Comparison of ENCODE assay signal across 26 cellular contexts in genomic region chr2:207919164-207919919, GRCh38.
"Had no signal": no experiment of that assay in that cellular context is flagged by ENCODE, and none has a peak within 500 bp of the region (broad histone marks: within the 10 kb centered on the region; RNA-seq: fewer than 3 reads in every experiment).

No MANE protein-coding gene starts in this region.

- H3K4me3 ChIP-seq: body of pancreas, colonic mucosa, dorsolateral prefrontal cortex, lung, ovary, prostate gland, smooth muscle cell, vagina had no signal

- H3K36me3 ChIP-seq: colonic mucosa, ovary, prostate gland, vagina had no signal

- H3K27ac ChIP-seq: body of pancreas, colonic mucosa, prostate gland, vagina had no signal

- DNase-seq: activated B cell treated with CpG ODN at 0.5 μM for 24 hours; activated CD4-positive, alpha-beta T cell treated with anti-CD3 and anti-CD28 coated beads, Interleukin-2, amount 50 U/mL, for 1 hour; activated CD8-positive, alpha-beta T cell treated with anti-CD3 and anti-CD28 coated beads for 36 hours; activated T-cell treated with anti-CD3 and anti-CD28 coated beads, Interleukin-2, amount 50 U/mL, for 48 hours; aorta; body of pancreas; cerebellar nuclear complex; colonic mucosa; dorsolateral prefrontal cortex; effector memory CD4-positive, alpha-beta T cell; mesendoderm; nephron progenitor cell; ovary; stimulated activated CD4-positive, alpha-beta T cell treated with anti-CD3 and anti-CD28 coated beads, Interleukin-1b, Interleukin-23, amount 100 ng/mL, for 48 hours; stimulated activated CD4-positive, alpha-beta T cell treated with anti-CD3 and anti-CD28 coated beads, Interleukin-4, amount 100 ng/mL, for 4 hours; stimulated activated CD8-positive, alpha-beta memory T cell treated with anti-CD3 and anti-CD28 coated beads, Interleukin-4, amount 100 ng/mL, for 48 hours; stimulated activated naive CD8-positive, alpha-beta T cell treated with anti-CD3 and anti-CD28 coated beads, Interleukin-15, amount 100 ng/mL, for 72 hours; substantia nigra; T-helper 2 cell had no signal

- H3K4me1 ChIP-seq: colonic mucosa, prostate gland, vagina had no signal

- ATAC-seq: activated CD8-positive, alpha-beta T cell treated with anti-CD3 and anti-CD28 coated beads for 36 hours; body of pancreas; stimulated activated memory B cell treated with anti-CD40 and anti-IgM and Interleukin-4, amounts not matched to agents 10 μg/mL and 1 μg/mL and 100 μg/mL, for 72 hours; stimulated activated naive CD8-positive, alpha-beta T cell treated with anti-CD3 and anti-CD28 coated beads, Interleukin-15, amount 100 ng/mL, for 72 hours had no signal

- H3K27me3 ChIP-seq: body of pancreas, colonic mucosa, dorsolateral prefrontal cortex, ovary, vagina had no signal

- H3K4me2 ChIP-seq: smooth muscle cell had no signal

- H3K9me3 ChIP-seq: body of pancreas, colonic mucosa, ovary, prostate gland, vagina had no signal

- FAIRE-seq: frontal cortex, keratinocyte had no signal
